ENCODE assay signal across 20 cellular contexts in genomic region chr1:232372431-232373225, GRCh38.
A peak's percentile ranks its signal among the peaks of the same experiment; 100 is the strongest.
DNase-seq lines count a peak whose midpoint lies in the region; ATAC-seq, FAIRE-seq and TF ChIP-seq lines count a peak whose summit lies in the region.
"Had no signal": no experiment of that assay in that cellular context is flagged by ENCODE, and none has a peak within 500 bp of the region (broad histone marks: within the 10 kb centered on the region; RNA-seq: fewer than 3 reads in every experiment).

No MANE protein-coding gene starts in this region.

- H2BK15ac ChIP-seq in neuronal stem cell (ENCODE audit: low read length): no peak overlapping the region

- H3K27ac Mint-ChIP-seq in naive thymus-derived CD8-positive, alpha-beta T cell: no peak overlapping the region
- H3K27ac Mint-ChIP-seq: CD14-positive monocyte; CD8-positive, alpha-beta T cell had no signal

- no peaks in the 10 kb centered on the region for H3K27me3 ChIP-seq in neuronal stem cell (ENCODE audit: control insufficient read depth in 3 of 3, insufficient read depth in 3 of 3, low read depth in 1 of 3, low read length in 3 of 3)
- no peaks in the 10 kb centered on the region for H3K27me3 ChIP-seq in MG63

- H3K9me3 ChIP-seq in neuronal stem cell (replicated peaks in 1 of 2; ENCODE audit: control insufficient read depth in 2 of 2, insufficient read depth in 1 of 2, low read depth in 1 of 2, low read length in 2 of 2) (no peaks in the 10 kb centered on the region), MG63 (no peaks in the 10 kb centered on the region)

- no peak overlapping the region for H3K4me2 ChIP-seq in neuronal stem cell (ENCODE audit: insufficient read depth, low read length, poor library complexity, severe bottlenecking)

- no peak overlapping the region for H3K4me3 Mint-ChIP-seq in naive thymus-derived CD8-positive, alpha-beta T cell
- H3K4me3 Mint-ChIP-seq: CD14-positive monocyte; CD8-positive, alpha-beta T cell had no signal

- no peaks in the 10 kb centered on the region for H3K4me1 Mint-ChIP-seq in naive thymus-derived CD8-positive, alpha-beta T cell
- H3K4me1 Mint-ChIP-seq: CD14-positive monocyte had no signal

- H3K4me1 ChIP-seq in neuronal stem cell (ENCODE audit: control insufficient read depth in 2 of 2, insufficient read depth in 1 of 2, low read depth in 1 of 2, low read length in 2 of 2): no peaks in the 10 kb centered on the region

- ATAC-seq in naive thymus-derived CD8-positive, alpha-beta T cell: no peak
- ATAC-seq: CD8-positive, alpha-beta T cell; HCT116 had no signal

- POLR2A ChIA-PET in naive thymus-derived CD8-positive, alpha-beta T cell (lab: Charles Lee): no interaction called here

- H2BK5ac ChIP-seq in neuronal stem cell (ENCODE audit: low read length): no peak overlapping the region

- H2AK5ac ChIP-seq in neuronal stem cell (ENCODE audit: low read depth, low read length): no peak overlapping the region

- H3K18ac ChIP-seq in neuronal stem cell (ENCODE audit: low read length): peak overlapping the region; percentile 9

- in situ Hi-C loops in astrocyte of the spinal cord (cut with HindIII; ENCODE audit: low sequenced_read_pairs): no loop called here

- no peak overlapping the region for H4K8ac ChIP-seq in neuronal stem cell (ENCODE audit: low read depth, low read length)

- no peak overlapping the region for H3K4ac ChIP-seq in neuronal stem cell (ENCODE audit: low read length)

- no peak overlapping the region for H3K9ac ChIP-seq in neuronal stem cell (ENCODE audit: low read depth, low read length, poor library complexity)
- H3K9ac ChIP-seq: GM23248 had no signal

- H3K36me3 Mint-ChIP-seq in naive thymus-derived CD8-positive, alpha-beta T cell: no peaks in the 10 kb centered on the region
- H3K36me3 Mint-ChIP-seq: CD14-positive monocyte; CD8-positive, alpha-beta T cell had no signal

- no peak overlapping the region for H2BK12ac ChIP-seq in neuronal stem cell (ENCODE audit: low read length)

- no peaks in the 10 kb centered on the region for H3K79me1 ChIP-seq in neuronal stem cell (ENCODE audit: low read depth, low read length)

- no peaks in the 10 kb centered on the region for H3K36me3 ChIP-seq in neuronal stem cell (replicated peaks in 1 of 2; ENCODE audit: control insufficient read depth in 2 of 2, insufficient read depth in 2 of 2, low read length in 2 of 2)
- H3K36me3 ChIP-seq in MG63: no peaks in the 10 kb centered on the region

- no peak overlapping the region for H3K14ac ChIP-seq in neuronal stem cell (ENCODE audit: low read length)

- H4K91ac ChIP-seq in neuronal stem cell (ENCODE audit: low read depth, low read length, poor library complexity): no peak overlapping the region

- DNase-seq in NCI-H146 (lab: John Stamatoyannopoulos, UW) (peak; percentile 33), NCI-H146 treated with DMSO at 0.1 percent for 48 hours (lab: John Stamatoyannopoulos, UW; ENCODE audit: unreplicated experiment) (no peak), astrocyte of the spinal cord (ENCODE audit: low read depth, low spot score) (peak; percentile 20), neuronal stem cell (ENCODE audit: low spot score) (no peak), MG63 (no peak), urothelium cell line (ENCODE audit: low spot score) (no peak)
- no peak for DNase-seq in naive thymus-derived CD8-positive, alpha-beta T cell
- DNase-seq: CD8-positive, alpha-beta T cell; COR-L47; DMS153; DMS79 treated with DMSO at 0.1 percent for 48 hours; EL; GM23248 had no signal

- no peaks in the 10 kb centered on the region for H3K9me3 Mint-ChIP-seq in naive thymus-derived CD8-positive, alpha-beta T cell
- H3K9me3 Mint-ChIP-seq: CD8-positive, alpha-beta T cell had no signal

- peak overlapping the region; percentile 68 for H2AFZ ChIP-seq in neuronal stem cell (ENCODE audit: low read length)
- H2AFZ ChIP-seq: GM23248 had no signal

- no peak overlapping the region for H3K27ac ChIP-seq in neuronal stem cell (replicated peaks; ENCODE audit: low read length)
- H3K27ac ChIP-seq: 22Rv1, GM23248 had no signal

- H3K27me3 Mint-ChIP-seq in naive thymus-derived CD8-positive, alpha-beta T cell: peaks cover 1 to 17% (median 6%) of the 10 kb centered on the region in 5 donors

- FAIRE-seq in urothelium cell line (lab: Jason Lieb, UNC): no peak
- FAIRE-seq: D721Med, G401.6, GM12891, H54 had no signal

- no peak overlapping the region for H2BK120ac ChIP-seq in neuronal stem cell (ENCODE audit: low read depth, low read length)

- no peak for TF ChIP-seq CTCF in astrocyte of the spinal cord (IDR thresholded peaks at IDR 0.05; ENCODE audit: low read depth, low read length)

- WGBS in neuronal stem cell (ENCODE audit: extremely low coverage in 2 of 2, insufficient read length in 2 of 2, insufficient replicate concordance in 1 of 2), 2 donors: no CpG with 5 or more reads among the region's 24 CpGs

- H3K4me3 ChIP-seq in astrocyte of the spinal cord (ENCODE audit: low read depth, low read length) (no peak overlapping the region), neuronal stem cell (ENCODE audit: low read length in 2 of 2) (no peak overlapping the region), MG63 (no peak overlapping the region)
- H3K4me3 ChIP-seq: GM23248 had no signal

- no peak overlapping the region for H3K23ac ChIP-seq in neuronal stem cell (ENCODE audit: low read depth, low read length, poor library complexity)

Comparison
In these comparisons a context has a peak if more than half of its experiments do, and no peak if none do; other contexts are left out.
1. DNase-seq: peak in NCI-H146 (single experiment) and astrocyte of the spinal cord (single experiment); none in NCI-H146 treated with DMSO at 0.1 percent for 48 hours (single experiment), neuronal stem cell (single experiment), naive thymus-derived CD8-positive, alpha-beta T cell (0 of 10), MG63 (single experiment) and urothelium cell line (single experiment).